9 cellular contexts compared by ENCODE assay signal in the genomic region with DNA sequence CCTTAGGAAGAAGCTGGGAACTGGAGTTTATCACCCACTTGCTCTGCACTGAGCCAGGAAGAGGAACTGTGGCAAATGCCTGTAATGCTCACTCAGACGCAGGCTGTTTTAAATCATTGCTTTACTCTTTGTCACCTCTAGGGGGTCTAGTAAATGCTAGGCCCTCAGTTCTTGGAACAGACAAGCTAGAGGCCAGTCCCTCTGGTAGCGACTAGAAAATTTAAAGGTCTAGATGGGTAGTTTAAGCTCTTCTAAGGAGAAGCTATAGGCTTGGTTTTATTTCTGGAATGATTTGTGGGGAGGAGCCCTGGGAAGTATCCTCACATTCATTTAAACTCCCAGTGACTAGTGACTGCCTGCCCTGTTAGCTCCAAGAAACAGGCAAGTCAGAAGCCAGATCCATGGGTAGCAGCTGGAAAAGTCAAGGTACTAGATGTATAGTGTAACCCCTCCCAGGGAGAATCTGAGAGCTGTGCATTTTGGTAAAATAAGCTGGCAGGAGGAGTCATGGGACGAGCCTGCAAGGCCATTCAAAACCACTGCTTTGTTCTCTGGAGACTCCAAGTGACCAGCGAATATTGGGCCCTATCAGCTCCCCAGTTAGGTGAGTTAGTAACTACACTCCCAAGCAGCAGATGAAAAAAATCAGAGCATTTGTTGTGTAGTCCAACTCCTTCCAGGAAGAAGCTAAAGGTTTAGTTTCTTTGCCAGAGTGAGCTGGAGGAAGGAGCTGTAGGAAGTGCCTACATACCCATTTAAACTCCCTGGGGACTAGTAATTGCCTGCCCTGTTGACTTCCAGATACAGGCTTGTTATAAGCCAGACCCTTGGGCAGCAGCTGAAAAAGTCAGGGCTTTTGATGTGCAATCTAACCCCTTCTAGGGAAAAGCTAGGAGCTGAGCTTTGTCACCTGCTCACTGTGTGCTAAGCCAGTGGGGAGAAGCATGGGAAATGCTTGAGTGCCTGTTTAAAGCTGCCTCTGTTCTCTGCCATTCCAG.
DNase-seq lines count a peak whose midpoint lies in the region; ATAC-seq and TF ChIP-seq lines count a peak whose summit lies in the region.
"Had no signal": no experiment of that assay in that cellular context is flagged by ENCODE, and none has a peak within 500 bp of the region (broad histone marks: within the 10 kb centered on the region; RNA-seq: fewer than 3 reads in every experiment).

No MANE protein-coding gene starts in this region.

- peaks cover 17% of the 10 kb centered on the region for H3K9me3 Mint-ChIP-seq in osteocyte (ENCODE audit: unreplicated experiment)

- H3K4me3 Mint-ChIP-seq in osteocyte (ENCODE audit: unreplicated experiment), result no peak overlapping the region
- H3K4me3 Mint-ChIP-seq: dendritic cell treated with granulocyte-macrophage colony-stimulating factor and Interleukin-4, amounts not matched to agents 40 ng/mL and 50 ng/mL, for 4 days had no signal

- TF ChIP-seq CTCF in AG09319 (IDR thresholded peaks at IDR 0.05; ENCODE audit: low read depth, low read length), result peak; percentile 11
- peak; percentile 30 for TF ChIP-seq CTCF in osteocyte (IDR thresholded peaks at IDR 0.05)

- ATAC-seq in GM18873 (IDR thresholded peaks at IDR 0.05; ENCODE audit: low FRiP score, unreplicated experiment) (peak; percentile 72), HG03039 (IDR thresholded peaks at IDR 0.05; ENCODE audit: unreplicated experiment) (peak; percentile 95)

- no peak overlapping the region for H3K27ac Mint-ChIP-seq in osteocyte (ENCODE audit: unreplicated experiment)
- H3K27ac Mint-ChIP-seq: dendritic cell treated with granulocyte-macrophage colony-stimulating factor and Interleukin-4, amounts not matched to agents 40 ng/mL and 50 ng/mL, for 4 days had no signal

- DNase-seq in AG09319 (ENCODE audit: extremely low read depth, low read depth) (no peak), RPMI7951 (ENCODE audit: low read depth) (peak; percentile 7), osteocyte (ENCODE audit: extremely low spot score, unreplicated experiment) (no peak), epidermal melanocyte (ENCODE audit: insufficient read length, low spot score) (no peak)
- DNase-seq in activated CD8-positive, alpha-beta memory T cell treated with anti-CD3 and anti-CD28 coated beads for 24 hours, result no peak
- no peak for DNase-seq in stimulated activated CD4-positive, alpha-beta T cell treated with anti-CD3 and anti-CD28 coated beads, Interleukin-4, amount 100 ng/mL, for 1 hour

- H3K27me3 Mint-ChIP-seq in osteocyte (ENCODE audit: unreplicated experiment), result no peaks in the 10 kb centered on the region
- H3K27me3 Mint-ChIP-seq: dendritic cell treated with granulocyte-macrophage colony-stimulating factor and Interleukin-4, amounts not matched to agents 40 ng/mL and 50 ng/mL, for 4 days had no signal

- H3K36me3 Mint-ChIP-seq in osteocyte (ENCODE audit: unreplicated experiment), result peaks cover 29% of the 10 kb centered on the region

- peaks cover 37% of the 10 kb centered on the region for H3K4me1 Mint-ChIP-seq in osteocyte (ENCODE audit: unreplicated experiment)
